Comparison of ENCODE assay signal across 8 cellular contexts in the genomic region with DNA sequence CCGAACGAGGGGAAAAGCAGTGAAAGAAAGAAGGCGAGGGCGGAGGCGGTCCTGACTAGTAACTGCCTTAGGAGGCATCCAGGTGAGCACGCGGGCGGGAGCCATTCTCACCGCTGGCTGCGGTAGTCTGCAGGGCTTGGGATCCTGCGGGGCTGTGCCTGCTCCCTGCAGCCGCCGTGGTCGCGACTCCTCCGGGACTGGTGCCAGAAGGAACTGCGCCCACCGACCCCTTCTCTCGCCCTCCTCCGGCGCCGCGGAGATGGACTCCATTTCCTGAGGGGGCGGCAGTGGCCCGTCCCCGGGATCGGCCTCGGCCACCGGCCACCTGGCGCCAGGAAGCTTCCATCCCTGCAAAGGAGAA. TPM values are rescaled to one million over a fixed set of nuclear protein-coding genes. Genes with fewer than 3 reads are reported as not detected.
A peak's percentile ranks its signal among the peaks of the same experiment; 100 is the strongest.
DNase-seq lines count a peak whose midpoint lies in the region; ATAC-seq and TF ChIP-seq lines count a peak whose summit lies in the region.

No MANE protein-coding gene starts in this region.

- H3K27ac Mint-ChIP-seq in T-helper 2 cell treated with Interferon-gamma antibody and Interleukin-4, amounts not matched to agents 5 μg/mL and 100 μg/mL, for 36 hours: peak overlapping the region; percentile 91
- H3K27ac Mint-ChIP-seq in brain: peak overlapping the region; percentile 89 to 99 (median 96)

- ATAC-seq in GM19372 (IDR thresholded peaks at IDR 0.05; ENCODE audit: low read depth, unreplicated experiment): peak; percentile 17
- ATAC-seq in HG03432 (IDR thresholded peaks at IDR 0.05; ENCODE audit: unreplicated experiment): peak; percentile 25

- peaks cover 23% of the 10 kb centered on the region for H3K4me1 Mint-ChIP-seq in T-helper 2 cell treated with Interferon-gamma antibody and Interleukin-4, amounts not matched to agents 5 μg/mL and 100 μg/mL, for 36 hours (ENCODE audit: low read depth)
- peaks cover 45% of the 10 kb centered on the region for H3K4me1 Mint-ChIP-seq in brain

- peaks cover 23% of the 10 kb centered on the region for H3K36me3 Mint-ChIP-seq in T-helper 2 cell treated with Interferon-gamma antibody and Interleukin-4, amounts not matched to agents 5 μg/mL and 100 μg/mL, for 36 hours (ENCODE audit: low read depth)
- H3K36me3 Mint-ChIP-seq in brain: peaks cover 40% of the 10 kb centered on the region

- H3K9me3 Mint-ChIP-seq in T-helper 2 cell treated with Interferon-gamma antibody and Interleukin-4, amounts not matched to agents 5 μg/mL and 100 μg/mL, for 36 hours: peaks cover 13% of the 10 kb centered on the region
- peaks cover 4 to 12% (median 9%) of the 10 kb centered on the region in 5 experiments for H3K9me3 Mint-ChIP-seq in brain

- no peaks in the 10 kb centered on the region for H3K27me3 Mint-ChIP-seq in T-helper 2 cell treated with Interferon-gamma antibody and Interleukin-4, amounts not matched to agents 5 μg/mL and 100 μg/mL, for 36 hours (ENCODE audit: low read depth)
- H3K27me3 Mint-ChIP-seq in brain: peaks cover 10% of the 10 kb centered on the region

- DNase-seq in C1 segment of cervical spinal cord (lab: John Stamatoyannopoulos, UW) (peak in 8 of 14 donors; percentile 17 to 75 (median 34)), iris pigment epithelial cell (ENCODE audit: low read depth) (peak; percentile 9), T1000 (lab: John Stamatoyannopoulos, UW) (no peak)
- no peak for DNase-seq in T-helper 2 cell treated with Interferon-gamma antibody and Interleukin-4, amounts not matched to agents 5 μg/mL and 100 μg/mL, for 36 hours (ENCODE audit: low spot score)
- DNase-seq in stimulated activated CD4-positive, alpha-beta T cell treated with anti-CD3 and anti-CD28 coated beads, Interleukin-15, amount 100 ng/mL, for 48 hours (ENCODE audit: low read depth in 2 of 2): peak; percentile 13 to 22

- no peak for TF ChIP-seq CTCF in brain (conservative IDR thresholded peaks at IDR 0.05)

- peak overlapping the region; percentile 92 for H3K4me3 Mint-ChIP-seq in T-helper 2 cell treated with Interferon-gamma antibody and Interleukin-4, amounts not matched to agents 5 μg/mL and 100 μg/mL, for 36 hours
- H3K4me3 Mint-ChIP-seq in brain: peak overlapping the region; percentile 94 to 99 (median 96)

RNA-seq across cellular contexts. Expression of gene NFXL1, which starts 0.5 kb away (rescaled TPM):
- polyA plus RNA-seq in brain (ENCODE audit: insufficient read depth, low read depth, low replicate concordance): 3.1 TPM

Comparison
In these comparisons a context has a peak if more than half of its experiments do, and no peak if none do; other contexts are left out.
1. DNase-seq: peak in C1 segment of cervical spinal cord (8 of 14), iris pigment epithelial cell (single experiment) and stimulated activated CD4-positive, alpha-beta T cell treated with anti-CD3 and anti-CD28 coated beads, Interleukin-15, amount 100 ng/mL, for 48 hours (2 of 2); none in T-helper 2 cell treated with Interferon-gamma antibody and Interleukin-4, amounts not matched to agents 5 μg/mL and 100 μg/mL, for 36 hours (single experiment) and T1000 (single experiment).